ENCODE assay signal across 15 cellular contexts in the genomic region with DNA sequence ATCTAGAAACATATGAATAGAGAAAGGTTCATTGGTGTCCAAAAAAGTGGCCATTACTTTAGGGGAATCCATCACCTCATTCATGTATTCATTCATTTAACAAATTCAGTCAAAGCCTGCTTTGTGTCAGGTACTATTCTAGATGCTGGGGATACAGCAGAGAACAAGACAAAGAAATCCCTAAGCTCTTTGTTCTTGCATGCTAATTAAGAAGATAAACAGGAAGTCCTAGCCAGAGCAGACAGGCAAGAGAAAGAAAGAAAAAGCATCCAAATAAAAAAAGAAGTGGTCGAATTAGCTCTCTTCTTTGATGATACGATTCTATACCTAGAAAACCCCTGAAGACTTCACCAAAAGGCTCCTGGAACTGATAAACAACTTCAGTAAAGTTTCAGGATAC. TPM values are rescaled to one million over a fixed set of nuclear protein-coding genes. Genes with fewer than 3 reads are reported as not detected.
DNase-seq lines count a peak whose midpoint lies in the region; ATAC-seq and TF ChIP-seq lines count a peak whose summit lies in the region.
"Had no signal": no experiment of that assay in that cellular context is flagged by ENCODE, and none has a peak within 500 bp of the region (broad histone marks: within the 10 kb centered on the region; RNA-seq: fewer than 3 reads in every experiment).

No MANE protein-coding gene starts in this region.

- H3K9ac ChIP-seq in iPS-20b (ENCODE audit: low read depth, low read length): peak overlapping the region; percentile 13; the same call in 1 of the 2 replicates

- no peak for DNase-seq in T-helper 1 cell
- no peak for DNase-seq in NCI-H82 (lab: John Stamatoyannopoulos, UW)
- DNase-seq in G401 (ENCODE audit: low spot score): no peak
- DNase-seq in Caco-2: no peak
- DNase-seq: activated gamma-delta T cell treated with Interleukin-2 at 50 U/mL for 16 hours; body of pancreas; Karpas-422; NCI-H2029; stimulated activated CD8-positive, alpha-beta memory T cell treated with anti-CD3 and anti-CD28 coated beads, Interleukin-4, amount 100 ng/mL, for 48 hours; upper lobe of right lung had no signal

- no peak for TF ChIP-seq CTCF in Caco-2 (IDR thresholded peaks at IDR 0.05; ENCODE audit: insufficient read depth in 1 of 2, low read depth in 1 of 2, low read length in 1 of 2, severe bottlenecking in 1 of 2, unreplicated experiment in 1 of 2)

- H3K36me3 ChIP-seq in iPS-20b (ENCODE audit: insufficient read depth, low read depth, low read length) (no peaks in the 10 kb centered on the region), Caco-2 (ENCODE audit: control insufficient read depth, insufficient read depth, low read length) (no peaks in the 10 kb centered on the region)
- H3K36me3 ChIP-seq: upper lobe of right lung had no signal

- POLR2A ChIA-PET in Caco-2 (lab: Charles Lee): no interaction called here

- no peak overlapping the region for H3K4me3 Mint-ChIP-seq in T-helper 1 cell treated with Interleukin-12 subunit alpha and Interleukin-12 subunit beta and Interleukin-4 antibody, amounts not matched to agents 30 μg/mL and 1 μg/mL, for 36 hours
- no peak overlapping the region for H3K4me3 Mint-ChIP-seq in Caco-2 (ENCODE audit: unreplicated experiment)

- no peaks in the 10 kb centered on the region for H3K36me3 Mint-ChIP-seq in T-helper 1 cell treated with Interleukin-12 subunit alpha and Interleukin-12 subunit beta and Interleukin-4 antibody, amounts not matched to agents 30 μg/mL and 1 μg/mL, for 36 hours (ENCODE audit: low read depth)
- H3K36me3 Mint-ChIP-seq in Caco-2 (ENCODE audit: insufficient read depth, unreplicated experiment): no peaks in the 10 kb centered on the region

- no peak overlapping the region for H3K27ac ChIP-seq in iPS-20b (ENCODE audit: low read length)
- H3K27ac ChIP-seq: body of pancreas, upper lobe of right lung had no signal

- H3K9me3 ChIP-seq in iPS-20b (ENCODE audit: insufficient read depth, low read depth, low read length): no peaks in the 10 kb centered on the region
- H3K9me3 ChIP-seq in Caco-2: no peaks in the 10 kb centered on the region
- H3K9me3 ChIP-seq: body of pancreas, upper lobe of right lung had no signal

- CTCF ChIA-PET in Caco-2 (lab: Charles Lee): no interaction called here

- H3K27me3 ChIP-seq in iPS-20b (ENCODE audit: insufficient read depth, low read length) (no peaks in the 10 kb centered on the region), Caco-2 (replicated peaks; ENCODE audit: control insufficient read depth, insufficient read depth, low read length) (no peaks in the 10 kb centered on the region)
- H3K27me3 ChIP-seq: body of pancreas, upper lobe of right lung had no signal

- in situ Hi-C loops in G401 (cut with HindIII; ENCODE audit: low sequenced_read_pairs): no loop called here

- peak overlapping the region; percentile 10 for H3K27ac Mint-ChIP-seq in T-helper 1 cell treated with Interleukin-12 subunit alpha and Interleukin-12 subunit beta and Interleukin-4 antibody, amounts not matched to agents 30 μg/mL and 1 μg/mL, for 36 hours
- H3K27ac Mint-ChIP-seq in Caco-2 (ENCODE audit: unreplicated experiment): no peak overlapping the region

- H3K4me1 ChIP-seq in iPS-20b (ENCODE audit: insufficient read depth, low read length) (peaks cover 30% of the 10 kb centered on the region), Caco-2 (no peaks in the 10 kb centered on the region)
- H3K4me1 ChIP-seq: body of pancreas, upper lobe of right lung had no signal

- ATAC-seq in GM21529 (IDR thresholded peaks at IDR 0.05; ENCODE audit: unreplicated experiment) (peak; percentile 85), HG03565 (IDR thresholded peaks at IDR 0.05; ENCODE audit: unreplicated experiment) (peak; percentile 57)
- ATAC-seq: body of pancreas, HCT116, upper lobe of right lung had no signal

- H3K9me3 Mint-ChIP-seq in T-helper 1 cell treated with Interleukin-12 subunit alpha and Interleukin-12 subunit beta and Interleukin-4 antibody, amounts not matched to agents 30 μg/mL and 1 μg/mL, for 36 hours: no peaks in the 10 kb centered on the region
- H3K9me3 Mint-ChIP-seq in Caco-2 (ENCODE audit: unreplicated experiment): no peaks in the 10 kb centered on the region

- peaks cover 5% of the 10 kb centered on the region for H3K27me3 Mint-ChIP-seq in T-helper 1 cell treated with Interleukin-12 subunit alpha and Interleukin-12 subunit beta and Interleukin-4 antibody, amounts not matched to agents 30 μg/mL and 1 μg/mL, for 36 hours (ENCODE audit: low read depth)
- peaks cover 5% of the 10 kb centered on the region for H3K27me3 Mint-ChIP-seq in Caco-2 (ENCODE audit: insufficient read depth, unreplicated experiment)

- intact Hi-C loops in Caco-2 (cut with micrococcal nuclease; ENCODE audit: unreplicated experiment): no loop called here

- peaks cover 11% of the 10 kb centered on the region for H3K4me1 Mint-ChIP-seq in T-helper 1 cell treated with Interleukin-12 subunit alpha and Interleukin-12 subunit beta and Interleukin-4 antibody, amounts not matched to agents 30 μg/mL and 1 μg/mL, for 36 hours (ENCODE audit: low read depth)
- no peaks in the 10 kb centered on the region for H3K4me1 Mint-ChIP-seq in Caco-2 (ENCODE audit: low read depth, unreplicated experiment)

- H3K4me3 ChIP-seq in iPS-20b (ENCODE audit: low read length) (peak overlapping the region; percentile 27; the same call in 1 of the 2 replicates), Caco-2 (ENCODE audit: low read depth, low read length) (no peak overlapping the region)
- H3K4me3 ChIP-seq: body of pancreas, upper lobe of right lung had no signal

- BruUV-seq in Caco-2 (replicated peaks; lab: Mats Ljungman, UMichigan): no TSS peak

RNA-seq across cellular contexts. Expression of gene ZMAT3, which starts 12.4 kb away (rescaled TPM):
- total RNA-seq in G401 (2014; rRNA removed; shearing (Covaris generic)): 6.8 and 7.1 TPM in 2 replicates
- total RNA-seq in Caco-2 (2022): 7.6 and 8.8 TPM in 2 replicates
